ENCODE assay signal across 9 cellular contexts in genomic region chr11:74011360-74012071, GRCh38. TPM values are rescaled to one million over a fixed set of nuclear protein-coding genes. Genes with fewer than 3 reads are reported as not detected.
DNase-seq lines count a peak whose midpoint lies in the region; ATAC-seq, FAIRE-seq and TF ChIP-seq lines count a peak whose summit lies in the region.
"Had no signal": no experiment of that assay in that cellular context is flagged by ENCODE, and none has a peak within 500 bp of the region (broad histone marks: within the 10 kb centered on the region; RNA-seq: fewer than 3 reads in every experiment).

No MANE protein-coding gene starts in this region.

- peaks cover 1% of the 10 kb centered on the region for H3K4me1 ChIP-seq in mesenchymal stem cell (ENCODE audit: control insufficient read depth, insufficient read depth, low read depth, low read length)

- peak overlapping the region; percentile 44 for H3K4me3 Mint-ChIP-seq in activated CD4-positive, alpha-beta T cell treated with anti-CD3 and anti-CD28 coated beads, Interleukin-2, amount 10 ng/mL, durations not matched to agents 24 days and 14 days
- no peak overlapping the region for H3K4me3 Mint-ChIP-seq in nephron progenitor cell

- H3K14ac ChIP-seq in mesenchymal stem cell (ENCODE audit: low read length in 2 of 2): no peak overlapping the region

- peaks cover 76% of the 10 kb centered on the region for H3K4me1 Mint-ChIP-seq in activated CD4-positive, alpha-beta T cell treated with anti-CD3 and anti-CD28 coated beads, Interleukin-2, amount 10 ng/mL, durations not matched to agents 24 days and 14 days
- H3K4me1 Mint-ChIP-seq in nephron progenitor cell: peaks cover 44% of the 10 kb centered on the region

- peaks cover 10% of the 10 kb centered on the region for H3K36me3 Mint-ChIP-seq in activated CD4-positive, alpha-beta T cell treated with anti-CD3 and anti-CD28 coated beads, Interleukin-2, amount 10 ng/mL, durations not matched to agents 24 days and 14 days (ENCODE audit: low read depth)
- H3K36me3 Mint-ChIP-seq in nephron progenitor cell (ENCODE audit: low read depth): peaks cover 30% of the 10 kb centered on the region

- H3K9ac ChIP-seq in mesenchymal stem cell (ENCODE audit: low read length): peak overlapping the region; percentile 53

- peaks cover 16 to 59% of the 10 kb centered on the region in 2 experiments for H3K36me3 ChIP-seq in mesenchymal stem cell (ENCODE audit: control insufficient read depth in 1 of 2, insufficient read depth in 2 of 2, low read depth in 1 of 2, low read length in 2 of 2)

- H3K27me3 ChIP-seq in mesenchymal stem cell (ENCODE audit: control insufficient read depth in 1 of 2, insufficient read depth in 1 of 2, low read length in 2 of 2): no peaks in the 10 kb centered on the region

- peak; percentile 44 for DNase-seq in GM18507 (ENCODE audit: extremely low spot score, insufficient read length, low read depth)
- peak; percentile 89 for DNase-seq in activated CD4-positive, alpha-beta T cell treated with anti-CD3 and anti-CD28 coated beads, Interleukin-2, amount 10 ng/mL, durations not matched to agents 24 days and 14 days
- DNase-seq in mesenchymal stem cell: peak; percentile 63
- no peak for DNase-seq in NCI-H1436 treated with DMSO at 0.1 percent for 48 hours (lab: John Stamatoyannopoulos, UW)
- DNase-seq in HK-2 (ENCODE audit: unreplicated experiment): no peak
- DNase-seq in nephron progenitor cell: no peak
- no peak for DNase-seq in germinal center (ENCODE audit: low spot score)

- H4K91ac ChIP-seq in mesenchymal stem cell (ENCODE audit: low read length): no peak overlapping the region

- no peak overlapping the region for H2AK5ac ChIP-seq in mesenchymal stem cell (ENCODE audit: low read length, severe bottlenecking)

- H3K79me1 ChIP-seq in mesenchymal stem cell (replicated peaks; ENCODE audit: low read length, poor library complexity, severe bottlenecking): no peaks in the 10 kb centered on the region

- H3K4ac ChIP-seq in mesenchymal stem cell (ENCODE audit: low read depth in 1 of 2, low read length in 2 of 2): no peak overlapping the region

- peak; percentile 79 for ATAC-seq in HG02884 (IDR thresholded peaks at IDR 0.05; ENCODE audit: unreplicated experiment)

- no peak overlapping the region for H3K27ac ChIP-seq in mesenchymal stem cell (ENCODE audit: low read length, poor library complexity, severe bottlenecking)

- peak overlapping the region in 1 of 2 experiments; percentile 34 for H3K18ac ChIP-seq in mesenchymal stem cell (ENCODE audit: low read depth in 1 of 2, low read length in 2 of 2)

- intact Hi-C loops in activated CD4-positive, alpha-beta T cell treated with anti-CD3 and anti-CD28 coated beads, Interleukin-2, amount 10 ng/mL, durations not matched to agents 24 days and 14 days (cut with micrococcal nuclease): loop anchor here (1.0 to 2.0 kb wide), 5 partner anchors 8 to 28 kb away; no protein-coding TSS in a partner anchor

- H3K9me3 ChIP-seq in mesenchymal stem cell (ENCODE audit: control insufficient read depth, low read length): no peaks in the 10 kb centered on the region

- no peak overlapping the region for H2AFZ ChIP-seq in mesenchymal stem cell (ENCODE audit: low read depth, low read length)

- no peak for TF ChIP-seq CTCF in nephron progenitor cell (IDR thresholded peaks at IDR 0.05)

- H3K27me3 Mint-ChIP-seq in activated CD4-positive, alpha-beta T cell treated with anti-CD3 and anti-CD28 coated beads, Interleukin-2, amount 10 ng/mL, durations not matched to agents 24 days and 14 days: no peaks in the 10 kb centered on the region
- peaks cover 4% of the 10 kb centered on the region for H3K27me3 Mint-ChIP-seq in nephron progenitor cell (ENCODE audit: low read depth, poor library complexity)

- H2BK120ac ChIP-seq in mesenchymal stem cell (ENCODE audit: low read depth, low read length): no peak overlapping the region

- H2BK12ac ChIP-seq in mesenchymal stem cell (ENCODE audit: low read length in 2 of 2): peak overlapping the region in 1 of 2 experiments; percentile 60

- no peak overlapping the region for H3K4me3 ChIP-seq in mesenchymal stem cell (ENCODE audit: insufficient read depth in 1 of 2, low read depth in 1 of 2, low read length in 2 of 2)

- H4K8ac ChIP-seq in mesenchymal stem cell (ENCODE audit: low read length): peak overlapping the region; percentile 12

- peak overlapping the region; percentile 95 for H3K27ac Mint-ChIP-seq in activated CD4-positive, alpha-beta T cell treated with anti-CD3 and anti-CD28 coated beads, Interleukin-2, amount 10 ng/mL, durations not matched to agents 24 days and 14 days
- H3K27ac Mint-ChIP-seq in nephron progenitor cell: no peak overlapping the region

- no peak overlapping the region for H3K4me2 ChIP-seq in mesenchymal stem cell (ENCODE audit: low read length, poor library complexity, severe bottlenecking)

- WGBS in mesenchymal stem cell: 91% methylated on average over 8 of the region's 8 CpGs

- no peaks in the 10 kb centered on the region for H3K9me3 Mint-ChIP-seq in activated CD4-positive, alpha-beta T cell treated with anti-CD3 and anti-CD28 coated beads, Interleukin-2, amount 10 ng/mL, durations not matched to agents 24 days and 14 days
- no peaks in the 10 kb centered on the region for H3K9me3 Mint-ChIP-seq in nephron progenitor cell

- no peak overlapping the region for H2BK5ac ChIP-seq in mesenchymal stem cell (ENCODE audit: low read depth, low read length, poor library complexity, severe bottlenecking)

- H2BK15ac ChIP-seq in mesenchymal stem cell (ENCODE audit: low read depth, poor library complexity, severe bottlenecking): no peak overlapping the region

- H3K23ac ChIP-seq in mesenchymal stem cell (ENCODE audit: low read length in 2 of 2): no peak overlapping the region

- FAIRE-seq in GM18507 (lab: Jason Lieb, UNC): peak; percentile 88
- FAIRE-seq: endometrium had no signal

RNA-seq across cellular contexts. Expression of gene UCP3, which starts 2.6 kb away (rescaled TPM):
- total RNA-seq in activated CD4-positive, alpha-beta T cell treated with anti-CD3 and anti-CD28 coated beads, Interleukin-2, amount 10 ng/mL, durations not matched to agents 24 days and 14 days: 2.9 and 3.6 TPM in 2 replicates
- polyA plus RNA-seq in mesenchymal stem cell (2013, experiment 1 of 2): 0.23 TPM
- 0.33 TPM for polyA plus RNA-seq in mesenchymal stem cell (2013, experiment 2 of 2)

RNA-seq across cellular contexts. Expression of gene UCP2, which starts 28.9 kb away (rescaled TPM):
- 447 and 452 TPM in 2 replicates for total RNA-seq in activated CD4-positive, alpha-beta T cell treated with anti-CD3 and anti-CD28 coated beads, Interleukin-2, amount 10 ng/mL, durations not matched to agents 24 days and 14 days
- 19.7 TPM for polyA plus RNA-seq in mesenchymal stem cell (2013, experiment 1 of 2)
- 20.0 TPM for polyA plus RNA-seq in mesenchymal stem cell (2013, experiment 2 of 2)

Comparison
In these comparisons a context has a peak if more than half of its experiments do, and no peak if none do; other contexts are left out.
1. DNase-seq: peak in GM18507 (single experiment), activated CD4-positive, alpha-beta T cell treated with anti-CD3 and anti-CD28 coated beads, Interleukin-2, amount 10 ng/mL, durations not matched to agents 24 days and 14 days (single experiment) and mesenchymal stem cell (single experiment); none in NCI-H1436 treated with DMSO at 0.1 percent for 48 hours (single experiment), HK-2 (single experiment), nephron progenitor cell (single experiment) and germinal center (single experiment).